1 cellular context compared by ENCODE assay signal in genomic region chr22:24894220-24894975, GRCh38.
A peak's percentile ranks its signal among the peaks of the same experiment; 100 is the strongest.
TF ChIP-seq lines count a peak whose summit lies in the region.

No MANE protein-coding gene starts in this region.

TF ChIP-seq in HepG2, 621 proteins besides CTCF, POLR2A, EP300 and RAD21 (continues in another document):
- TF ChIP-seq KIAA2018 (CRISPR knock-in tag; IDR thresholded peaks at IDR 0.05; ENCODE audit: borderline replicate concordance) (no peak), SAFB2 (CRISPR knock-in tag; IDR thresholded peaks at IDR 0.05; ENCODE audit: borderline replicate concordance, low read depth) (no peak), ARHGAP35 (CRISPR knock-in tag; IDR thresholded peaks at IDR 0.05; ENCODE audit: borderline replicate concordance) (no peak), FOSL1 (CRISPR knock-in tag; IDR thresholded peaks at IDR 0.05; ENCODE audit: borderline replicate concordance) (peak; percentile 91), TMF1 (CRISPR knock-in tag; IDR thresholded peaks at IDR 0.05; ENCODE audit: low read depth) (no peak), REXO4 (CRISPR knock-in tag; IDR thresholded peaks at IDR 0.05; ENCODE audit: borderline replicate concordance) (no peak), PAXIP1 (CRISPR knock-in tag; conservative IDR thresholded peaks at IDR 0.05) (peak; percentile 72), ZNF639 (CRISPR knock-in tag; conservative IDR thresholded peaks at IDR 0.05) (no peak), ZBTB21 (CRISPR knock-in tag; IDR thresholded peaks at IDR 0.05) (no peak), TEF (CRISPR knock-in tag; IDR thresholded peaks at IDR 0.05) (no peak), POGK (CRISPR knock-in tag; conservative IDR thresholded peaks at IDR 0.05) (0 out of 2 replicates have a peak, but pooled peaks have one; percentile 46), ZNF75D (CRISPR knock-in tag; IDR thresholded peaks at IDR 0.05; ENCODE audit: borderline replicate concordance) (no peak), HMG20A (CRISPR knock-in tag; IDR thresholded peaks at IDR 0.05; ENCODE audit: borderline replicate concordance) (no peak), SOX5 (CRISPR knock-in tag; IDR thresholded peaks at IDR 0.05; ENCODE audit: borderline replicate concordance) (peak; percentile 68), GLI4 (CRISPR knock-in tag; IDR thresholded peaks at IDR 0.05; ENCODE audit: borderline replicate concordance) (no peak), ZNF329 (CRISPR knock-in tag; IDR thresholded peaks at IDR 0.05; ENCODE audit: low read depth) (peak; percentile 56; the same call in 1 of the 2 replicates), GTF3A (CRISPR knock-in tag; conservative IDR thresholded peaks at IDR 0.05) (no peak), ZBTB43 (CRISPR knock-in tag; conservative IDR thresholded peaks at IDR 0.05) (peak; percentile 91), FOXA3 (CRISPR knock-in tag; IDR thresholded peaks at IDR 0.05) (peak; percentile 85), MXI1 (IDR thresholded peaks at IDR 0.05; ENCODE audit: borderline replicate concordance, low read depth, low read length) (peak; percentile 99; the same call in 2 of the 3 replicates), ZBTB7A (CRISPR knock-in tag; IDR thresholded peaks at IDR 0.05) (no peak), NR3C1 (CRISPR knock-in tag; IDR thresholded peaks at IDR 0.05) (no peak), MAX (IDR thresholded peaks at IDR 0.05) (peak; percentile 98), ELK4 (CRISPR knock-in tag; IDR thresholded peaks at IDR 0.05; ENCODE audit: borderline replicate concordance) (no peak), TRIM22 (IDR thresholded peaks at IDR 0.05) (no peak), ZNF720 (CRISPR knock-in tag; IDR thresholded peaks at IDR 0.05) (no peak), CC2D1A (CRISPR knock-in tag; IDR thresholded peaks at IDR 0.05) (no peak), ZNF232 (CRISPR knock-in tag; IDR thresholded peaks at IDR 0.05; ENCODE audit: borderline replicate concordance) (peak; percentile 80; the same call in 1 of the 2 replicates), NFIB (CRISPR knock-in tag; IDR thresholded peaks at IDR 0.05; ENCODE audit: borderline replicate concordance) (no peak), MTA3 (CRISPR knock-in tag; IDR thresholded peaks at IDR 0.05) (no peak), THAP9 (CRISPR knock-in tag; IDR thresholded peaks at IDR 0.05; ENCODE audit: borderline replicate concordance) (peak; percentile 52; the same call in 1 of the 2 replicates)
